In genomic region chr2:35204325-35204724, GRCh38 we compare ENCODE assay signal across 29 cellular contexts.
"Had no signal": no experiment of that assay in that cellular context is flagged by ENCODE, and none has a peak within 500 bp of the region (broad histone marks: within the 10 kb centered on the region; RNA-seq: fewer than 3 reads in every experiment).

No MANE protein-coding gene starts in this region.

- H3K27me3 ChIP-seq: MG63, Peyer's patch, SJSA1 had no signal

- H3K4me2 ChIP-seq: SK-N-SH had no signal

- DNase-seq: Kasumi-1, MG63, MV-4-11, NCI-H1092, NCI-H1105, NCI-H1417 treated with DMSO at 0.1 percent for 48 hours, NCI-H1436 treated with DMSO at 0.1 percent for 48 hours, NCI-H187, NCI-H1930, NCI-H2029 treated with DMSO at 0.1 percent for 48 hours, NCI-H2081 treated with DMSO at 0.1 percent for 48 hours, NCI-H2107, NCI-H2171, NCI-H226, NCI-H446 treated with DMSO at 0.1 percent for 48 hours, NCI-H510A, NCI-H524, NCI-H526, NCI-H69, NCI-H748 treated with DMSO at 0.1 percent for 48 hours, NCI-H82, PC-3, Peyer's patch, Right ventricle myocardium superior, SHP77 treated with DMSO at 0.1 percent for 48 hours, SK-N-SH, SW 1271, T-helper 1 cell had no signal

- H3K27ac ChIP-seq: Peyer's patch, SJSA1 had no signal

- H3K4me1 ChIP-seq: Peyer's patch, SJSA1 had no signal

- H3K9me3 ChIP-seq: MG63, Peyer's patch, SJSA1, SK-N-SH had no signal

- H3K9ac ChIP-seq: SK-N-SH had no signal

- H3K4me3 ChIP-seq: MG63, Peyer's patch, SJSA1 had no signal

- H3K36me3 ChIP-seq: MG63, Peyer's patch, SJSA1 had no signal

- ATAC-seq: PC-3 had no signal
